ENCODE assay signal across 8 cellular contexts in the genomic region with DNA sequence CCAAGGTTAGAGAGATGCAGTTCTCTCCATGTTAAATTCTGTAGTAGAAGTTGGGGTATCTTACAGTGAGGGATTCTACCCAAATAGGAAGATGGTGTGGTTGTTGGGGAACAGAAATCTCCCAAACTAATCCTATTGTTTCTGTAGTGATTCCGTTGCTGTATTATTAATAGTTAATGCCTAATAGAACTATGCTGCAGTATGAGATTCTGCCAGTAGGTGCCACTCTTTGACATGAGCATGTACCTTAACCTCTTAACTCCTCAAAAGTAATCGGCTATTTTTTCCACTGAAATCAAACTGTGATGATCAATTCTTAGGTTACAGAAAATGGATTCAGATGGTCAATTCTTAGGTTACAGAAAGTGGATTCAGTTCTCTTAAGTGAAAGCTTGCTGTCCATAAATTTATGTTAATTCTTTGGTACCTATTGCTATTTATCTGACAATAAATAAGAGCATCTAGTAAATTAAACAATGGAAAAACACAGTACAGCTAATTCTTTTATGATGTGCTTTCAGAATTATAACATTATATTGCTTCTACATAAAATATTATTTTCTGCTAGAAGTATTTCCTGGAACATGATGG.
DNase-seq lines count a peak whose midpoint lies in the region; ATAC-seq and TF ChIP-seq lines count a peak whose summit lies in the region.

No MANE protein-coding gene starts in this region.

- H2AFZ ChIP-seq in SU-DHL-6 (ENCODE audit: low read depth, low read length, severe bottlenecking), result no peak overlapping the region

- no peak overlapping the region for H3K27ac Mint-ChIP-seq in stimulated activated naive CD8-positive, alpha-beta T cell treated with anti-CD3 and anti-CD28 coated beads, Interleukin-15, amount 100 ng/mL, for 72 hours
- no peak overlapping the region for H3K27ac Mint-ChIP-seq in T-helper 17 cell

- TF ChIP-seq CTCF in SU-DHL-6 (IDR thresholded peaks at IDR 0.05; ENCODE audit: insufficient read depth, low read length, poor library complexity, severe bottlenecking), result peak; percentile 32
- peak; percentile 45 for TF ChIP-seq CTCF in foreskin fibroblast (IDR thresholded peaks at IDR 0.05; ENCODE audit: low read depth, low read length)
- TF ChIP-seq CTCF in tibial artery (IDR thresholded peaks at IDR 0.05), result peak in 1 of 2 experiments; percentile 10

- H4K20me1 ChIP-seq in SU-DHL-6 (ENCODE audit: low read depth, low read length), result no peaks in the 10 kb centered on the region

- H3K9me3 ChIP-seq in SU-DHL-6 (ENCODE audit: insufficient read depth, low read length), result peaks cover 11% of the 10 kb centered on the region
- peaks cover 4 to 9% (median 5%) of the 10 kb centered on the region in 3 donors for H3K9me3 ChIP-seq in tibial artery
- no peaks in the 10 kb centered on the region for H3K9me3 ChIP-seq in T-helper 17 cell (ENCODE audit: control insufficient read depth, low read length, poor library complexity, severe bottlenecking)

- no peak for ATAC-seq in stimulated activated naive CD8-positive, alpha-beta T cell treated with anti-CD3 and anti-CD28 coated beads, Interleukin-15, Interleukin-2, amounts not matched to agents 100 U/mL and 50 U/mL, for 24 hours
- ATAC-seq in stimulated activated naive CD8-positive, alpha-beta T cell treated with anti-CD3 and anti-CD28 coated beads, Interleukin-15, amount 100 ng/mL, for 72 hours, result no peak
- ATAC-seq in HG03045 (IDR thresholded peaks at IDR 0.05; ENCODE audit: unreplicated experiment) (no peak), T-helper 17 cell (no peak)

- H3K4me3 ChIP-seq in SU-DHL-6 (ENCODE audit: insufficient read depth, low read length, poor library complexity, severe bottlenecking) (no peak overlapping the region), foreskin fibroblast (ENCODE audit: low read depth in 1 of 2, low read length in 2 of 2) (no peak overlapping the region), tibial artery (no peak overlapping the region)

- no peaks in the 10 kb centered on the region for H3F3A ChIP-seq in SU-DHL-6 (ENCODE audit: insufficient read depth)

- H3K27me3 Mint-ChIP-seq in stimulated activated naive CD8-positive, alpha-beta T cell treated with anti-CD3 and anti-CD28 coated beads, Interleukin-15, amount 100 ng/mL, for 72 hours, result peaks cover 10% of the 10 kb centered on the region
- no peaks in the 10 kb centered on the region for H3K27me3 Mint-ChIP-seq in T-helper 17 cell

- H3K9me3 Mint-ChIP-seq in stimulated activated naive CD8-positive, alpha-beta T cell treated with anti-CD3 and anti-CD28 coated beads, Interleukin-15, amount 100 ng/mL, for 72 hours, result peaks cover 14 to 21% of the 10 kb centered on the region in 2 donors

- H3K4me1 Mint-ChIP-seq in stimulated activated naive CD8-positive, alpha-beta T cell treated with anti-CD3 and anti-CD28 coated beads, Interleukin-15, amount 100 ng/mL, for 72 hours, result peaks cover 11% of the 10 kb centered on the region
- H3K4me1 Mint-ChIP-seq in T-helper 17 cell, result peaks cover 3% of the 10 kb centered on the region

- H3K36me3 Mint-ChIP-seq in T-helper 17 cell (ENCODE audit: low read depth), result no peaks in the 10 kb centered on the region

- intact Hi-C loops in tibial artery (cut with DNase I; ENCODE audit: low total_unique reads), result no loop called here

- no peak overlapping the region for H3K4me3 Mint-ChIP-seq in stimulated activated naive CD8-positive, alpha-beta T cell treated with anti-CD3 and anti-CD28 coated beads, Interleukin-15, amount 100 ng/mL, for 72 hours
- H3K4me3 Mint-ChIP-seq in T-helper 17 cell, result no peak overlapping the region

- no peak overlapping the region for H3K4me2 ChIP-seq in SU-DHL-6 (ENCODE audit: low read depth, low read length, poor library complexity, severe bottlenecking)

- H3K27me3 ChIP-seq in SU-DHL-6 (ENCODE audit: low read length) (no peaks in the 10 kb centered on the region), tibial artery (no peaks in the 10 kb centered on the region)

- H3K4me1 ChIP-seq in tibial artery, result no peaks in the 10 kb centered on the region

- H3K9me2 ChIP-seq in SU-DHL-6 (replicated peaks; ENCODE audit: insufficient read depth, low read length), result no peaks in the 10 kb centered on the region

- DNase-seq in stimulated activated naive CD8-positive, alpha-beta T cell treated with anti-CD3 and anti-CD28 coated beads, Interleukin-15, Interleukin-2, amounts not matched to agents 100 U/mL and 50 U/mL, for 24 hours, result peak; percentile 41
- no peak for DNase-seq in stimulated activated naive CD8-positive, alpha-beta T cell treated with anti-CD3 and anti-CD28 coated beads, Interleukin-15, amount 100 ng/mL, for 72 hours
- DNase-seq in foreskin fibroblast (peak; percentile 53 to 77), tibial artery (no peak), T-helper 17 cell (no peak), NCI-H2171 treated with DMSO at 0.1 percent for 48 hours (lab: John Stamatoyannopoulos, UW) (no peak)

- no peaks in the 10 kb centered on the region for H3K79me2 ChIP-seq in SU-DHL-6 (ENCODE audit: insufficient read depth, low read length)

- H3K36me3 ChIP-seq in SU-DHL-6 (ENCODE audit: low read length) (no peaks in the 10 kb centered on the region), tibial artery (no peaks in the 10 kb centered on the region)

- H3K27ac ChIP-seq in SU-DHL-6 (ENCODE audit: low read depth, low read length) (no peak overlapping the region), tibial artery (no peak overlapping the region)

- no peak overlapping the region for H3K9ac ChIP-seq in SU-DHL-6 (ENCODE audit: low read length)

Comparison
In these comparisons a context has a peak if more than half of its experiments do, and no peak if none do; other contexts are left out.
1. DNase-seq: peak in stimulated activated naive CD8-positive, alpha-beta T cell treated with anti-CD3 and anti-CD28 coated beads, Interleukin-15, Interleukin-2, amounts not matched to agents 100 U/mL and 50 U/mL, for 24 hours (single experiment) and foreskin fibroblast (2 of 2); none in stimulated activated naive CD8-positive, alpha-beta T cell treated with anti-CD3 and anti-CD28 coated beads, Interleukin-15, amount 100 ng/mL, for 72 hours (0 of 2), tibial artery (0 of 2), T-helper 17 cell (0 of 3) and NCI-H2171 treated with DMSO at 0.1 percent for 48 hours (single experiment).